ENCODE assay signal across 35 cellular contexts in the genomic region with DNA sequence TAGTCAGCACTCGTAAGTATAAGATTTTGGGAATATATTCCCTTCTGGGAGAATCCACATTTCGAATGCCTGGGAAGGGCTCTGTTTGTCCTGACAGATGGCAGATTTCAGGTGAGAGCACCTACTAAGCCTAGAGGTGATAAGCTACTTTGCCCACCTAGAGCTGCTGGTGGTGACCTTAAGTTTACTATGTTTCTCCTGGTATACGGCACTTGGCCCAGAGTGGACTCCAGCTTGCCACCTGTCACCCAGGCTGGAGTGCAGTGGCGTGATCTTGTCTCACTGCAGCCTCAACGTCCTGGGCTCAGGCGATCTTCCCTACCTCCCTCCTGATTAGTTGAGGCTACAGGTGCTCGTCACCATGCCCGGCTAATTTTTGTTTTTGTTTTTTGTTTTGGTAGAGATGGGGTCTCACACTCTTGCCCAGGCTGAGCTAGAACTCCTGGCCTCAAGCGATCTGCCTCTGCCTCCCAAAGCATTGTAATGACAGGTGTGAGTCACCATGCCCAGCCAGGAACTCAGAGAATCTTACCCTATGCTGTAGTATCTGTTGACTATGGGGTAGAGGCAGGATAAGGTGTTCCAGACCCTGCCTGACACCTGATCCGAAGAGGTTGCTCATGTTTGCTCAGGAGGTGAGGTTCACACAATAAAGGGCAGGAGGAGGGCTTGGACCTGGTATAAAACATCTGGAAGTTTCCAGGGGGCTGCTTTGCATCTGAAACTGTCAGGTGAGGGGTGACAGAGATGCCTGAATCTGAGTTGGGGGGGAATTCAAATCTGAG. TPM values are rescaled to one million over a fixed set of nuclear protein-coding genes. Genes with fewer than 3 reads are reported as not detected.
DNase-seq lines count a peak whose midpoint lies in the region; ATAC-seq, FAIRE-seq and TF ChIP-seq lines count a peak whose summit lies in the region.
"Had no signal": no experiment of that assay in that cellular context is flagged by ENCODE, and none has a peak within 500 bp of the region (broad histone marks: within the 10 kb centered on the region; RNA-seq: fewer than 3 reads in every experiment).

A gene with protein sequence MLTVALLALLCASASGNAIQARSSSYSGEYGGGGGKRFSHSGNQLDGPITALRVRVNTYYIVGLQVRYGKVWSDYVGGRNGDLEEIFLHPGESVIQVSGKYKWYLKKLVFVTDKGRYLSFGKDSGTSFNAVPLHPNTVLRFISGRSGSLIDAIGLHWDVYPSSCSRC (plus strand): TSS at position 681 of the 785 bp plus-strand sequence. CDS start 1,011 bp downstream, outside the sequence.

- H3K36me3 ChIP-seq in K562 (ENCODE audit: control insufficient read depth, insufficient read depth, low read length) (no peaks in the 10 kb centered on the region), mucosa of descending colon (ENCODE audit: low read depth) (no peaks in the 10 kb centered on the region)
- H3K36me3 ChIP-seq: esophagus muscularis mucosa, heart right ventricle, neutrophil, prostate gland, SJCRH30, vagina had no signal

- intact Hi-C loops in K562 (cut with micrococcal nuclease): no loop called here
- intact Hi-C loops in mucosa of descending colon (cut with DNase I, micrococcal nuclease): no loop called here

- H2AFZ ChIP-seq in K562 (ENCODE audit: low read depth, low read length): no peak within 1 kb of the TSS

- no peak within 1 kb of the TSS for H3K27ac ChIP-seq in K562 (ENCODE audit: extremely low read depth, low read depth, low read length)
- H3K27ac ChIP-seq: 22Rv1, esophagus muscularis mucosa, heart right ventricle, neutrophil, prostate gland, SJCRH30, vagina had no signal

- POLR2A ChIA-PET in K562 (lab: Yijun Ruan, JAX): interaction anchor here (0.6 to 1.7 kb wide), 3 partner anchors 12 to 631 kb away, joined by 3 to 5 read pairs (median 3); a partner anchor contains a TSS

- no peak for FAIRE-seq in K562 (lab: Jason Lieb, UNC)
- FAIRE-seq: colon, GM12891, RCC 7860 had no signal

- no peak for TF ChIP-seq EP300 in K562 (IDR thresholded peaks at IDR 0.05; ENCODE audit: low read length)

- 0 out of 2 replicates have a peak, but pooled peaks cover 3% of the 10 kb centered on the region for H4K20me1 ChIP-seq in K562 (replicated peaks; ENCODE audit: control insufficient read depth, insufficient read depth, low read length)

- TF ChIP-seq RAD21 in K562 (CRISPR knock-in tag; conservative IDR thresholded peaks at IDR 0.05 in 1 of 2, IDR thresholded peaks at IDR 0.05 in 1 of 2): no peak

- H3K4me3 ChIP-seq in K562 (no peak within 1 kb of the TSS), mucosa of descending colon (no peak within 1 kb of the TSS)
- H3K4me3 ChIP-seq: esophagus muscularis mucosa, heart right ventricle, prostate gland, SJCRH30, vagina had no signal

- no peaks in the 10 kb centered on the region for H3K9me1 ChIP-seq in K562 (ENCODE audit: control insufficient read depth, insufficient read depth, low read length)

- in situ Hi-C loops in K562 (cut with MboI): no loop called here

- BruUV-seq in K562 (replicated peaks; lab: Mats Ljungman, UMichigan): no TSS peak

- H3K9me3 ChIP-seq in K562 (replicated peaks; ENCODE audit: control insufficient read depth, insufficient read depth, low read depth, low read length) (no peaks in the 10 kb centered on the region), mucosa of descending colon (no peaks in the 10 kb centered on the region)
- H3K9me3 ChIP-seq: esophagus muscularis mucosa, heart right ventricle, neutrophil, prostate gland, SJCRH30, vagina had no signal

- H3K4me1 ChIP-seq in K562 (replicated peaks in 1 of 2; ENCODE audit: control insufficient read depth in 2 of 2, insufficient read depth in 2 of 2, low read length in 2 of 2) (peaks cover 0 to 2% of the 10 kb centered on the region in 2 experiments; a peak in 2 of 5 replicates), mucosa of descending colon (ENCODE audit: low read depth) (no peaks in the 10 kb centered on the region)
- H3K4me1 ChIP-seq: esophagus muscularis mucosa, prostate gland, vagina had no signal

- WGBS in K562 (ENCODE audit: insufficient coverage, low coverage, missing lambda C conversion rate): 11% methylated on average over 10 of the region's 10 CpGs

- DNase-seq in DMS53 (lab: John Stamatoyannopoulos, UW): peak; percentile 37
- no peak for DNase-seq in DMS53 treated with DMSO at 0.1 percent for 48 hours (lab: John Stamatoyannopoulos, UW; ENCODE audit: unreplicated experiment)
- peak; percentile 19 for DNase-seq in COLO668 (lab: John Stamatoyannopoulos, UW; ENCODE audit: unreplicated experiment)
- DNase-seq in K562 (ENCODE audit: extremely low read depth in 1 of 4, low spot score in 3 of 4): no peak
- no peak for DNase-seq in mucosa of descending colon
- DNase-seq in NAMALWA (ENCODE audit: low spot score): no peak
- DNase-seq in NCI-H1930 (lab: John Stamatoyannopoulos, UW): no peak
- DNase-seq: activated CD4-positive, alpha-beta T cell treated with anti-CD3 and anti-CD28 coated beads, Interleukin-2, amount 50 U/mL, for 48 hours; activated CD4-positive, CD25-positive, alpha-beta regulatory T cell; activated naive CD4-positive, alpha-beta T cell treated with anti-CD3 and anti-CD28 coated beads, Interleukin-2, amount 10 ng/mL, durations not matched to agents 7 days and 5 days; amygdala; CD4-positive, alpha-beta T cell; effector memory CD8-positive, alpha-beta T cell; foreskin melanocyte; heart right ventricle; kidney glomerular epithelial cell; NCI-H1092; NCI-H187 treated with DMSO at 0.1 percent for 48 hours; NCI-H524 treated with DMSO at 0.1 percent for 48 hours; SJCRH30; stimulated activated CD4-positive, alpha-beta T cell treated with anti-CD3 and anti-CD28 coated beads, Interleukin-15, amount 100 ng/mL, for 24 hours; stimulated activated naive CD4-positive, alpha-beta T cell treated with Interleukin-2 at 50 U/mL for 16 hours had no signal

- H3K9ac ChIP-seq in K562 (ENCODE audit: insufficient read depth in 1 of 2, low read depth in 2 of 2, low read length in 2 of 2): no peak within 1 kb of the TSS

- H3K4me2 ChIP-seq in K562 (ENCODE audit: insufficient read depth, low read length): no peak within 1 kb of the TSS

- no peak for TF ChIP-seq CTCF in K562 (IDR thresholded peaks at IDR 0.05 in 2 of 3, conservative IDR thresholded peaks at IDR 0.05 in 1 of 3; ENCODE audit: insufficient read depth in 2 of 3, low read depth in 1 of 3, low read length in 3 of 3)
- no peak for TF ChIP-seq CTCF in mucosa of descending colon (IDR thresholded peaks at IDR 0.05)

- TF ChIP-seq POLR2A in K562 (conservative IDR thresholded peaks at IDR 0.05): no peak

- no peaks in the 10 kb centered on the region for H3K79me2 ChIP-seq in K562 (ENCODE audit: control insufficient read depth, insufficient read depth, low read length)

- CTCF ChIA-PET in K562 (lab: Yijun Ruan, JAX; ENCODE audit: low intra/inter-chr PET ratio): no interaction called here

- ATAC-seq in K562: no peak
- peak; percentile 76 for ATAC-seq in mucosa of descending colon
- no peak for ATAC-seq in HG02870 (IDR thresholded peaks at IDR 0.05; ENCODE audit: unreplicated experiment)
- ATAC-seq: effector memory CD8-positive, alpha-beta T cell; heart right ventricle had no signal

- H3K27me3 ChIP-seq in K562 (ENCODE audit: control insufficient read depth in 2 of 2, insufficient read depth in 2 of 2, low read length in 2 of 2): peaks cover 25 to 34% of the 10 kb centered on the region in 2 experiments
- H3K27me3 ChIP-seq: neutrophil, SJCRH30, vagina had no signal

TF ChIP-seq in K562, 482 proteins besides CTCF, POLR2A, EP300 and RAD21:
- no peak for TF ChIP-seq SETDB1 (IDR thresholded peaks at IDR 0.05; ENCODE audit: low read length)
- peak; percentile 41; the same call in 1 of the 2 replicates for TF ChIP-seq ZNF121 (CRISPR knock-in tag; conservative IDR thresholded peaks at IDR 0.05)

RNA-seq across cellular contexts. Expression of the gene that starts here (rescaled TPM):
- total RNA-seq in K562 (2011; cell fraction: chromatin; rRNA removed; ENCODE audit: low replicate concordance): not detected in 2 replicates
- not detected in 2 replicates for total RNA-seq in K562 (2011; cell fraction: nucleolus; rRNA removed)
- total RNA-seq in K562 (2011; cell fraction: nucleoplasm; rRNA removed): not detected in 2 replicates
- not detected in 2 replicates for total RNA-seq in K562 (2014; rRNA removed)
- total RNA-seq in K562 (2014; rRNA removed; fragmentation: Illumina TruSeq; extraction: Trizol): not detected in 2 replicates
- not detected in 2 replicates for total RNA-seq in K562 (2015; rRNA removed; fragmentation: Illumina TruSeq; extraction: Trizol)
- total RNA-seq in K562 (2021): 0.04 TPM in 1 of 2 replicates, not detected in the other
- polyA plus RNA-seq in K562 (2011; rRNA removed): not detected in 2 replicates
- polyA plus RNA-seq in K562 (2011; cell fraction: cytosol; rRNA removed): not detected in 2 replicates
- polyA plus RNA-seq in K562 (2011; cell fraction: nucleus; rRNA removed): not detected in 2 replicates
- polyA plus RNA-seq in K562 (2012): not detected in 2 replicates
- not detected in 2 replicates for polyA plus RNA-seq in K562 (2014; fragmentation: Illumina TruSeq; extraction: Trizol)
- polyA plus RNA-seq in K562 (2014; fragmentation: Nextera tagmentation; extraction: Ambion mirVana): not detected
- polyA plus RNA-seq in K562 (2014; rRNA removed): not detected in 2 replicates
- polyA minus RNA-seq in K562 (2011; rRNA and poly(A)+ RNA removed): not detected in 2 replicates
- polyA minus RNA-seq in K562 (2011; cell fraction: cytosol; rRNA and poly(A)+ RNA removed): not detected in 2 replicates
- polyA minus RNA-seq in K562 (2011; cell fraction: nucleus; rRNA and poly(A)+ RNA removed): not detected in 2 replicates
- total RNA-seq in mucosa of descending colon: 100 to 1,000 TPM; 196 to 671 (median 551) TPM
- total RNA-seq: bronchial epithelial cell; CD4-positive, alpha-beta T cell; heart right ventricle; lung microvascular endothelial cell; myocyte; prostate gland; SJCRH30; temporal lobe; vagina had no signal

Comparison
In these comparisons a context has a peak if more than half of its experiments do, and no peak if none do; other contexts are left out.
1. RNA of the gene that starts here (total RNA-seq): 196 to 671 TPM in mucosa of descending colon; 0.04 TPM in K562; every median in the first group is over 100 times any median in the second.
2. DNase-seq: peak in DMS53 (single experiment) and COLO668 (single experiment); none in DMS53 treated with DMSO at 0.1 percent for 48 hours (single experiment), K562 (0 of 4), mucosa of descending colon (0 of 3), NAMALWA (single experiment) and NCI-H1930 (0 of 2).